In genomic region chr9:37079370-37080164, GRCh38 we compare ENCODE assay signal across 8 cellular contexts. TPM values are rescaled to one million over a fixed set of nuclear protein-coding genes. Genes with fewer than 3 reads are reported as not detected.
A peak's percentile ranks its signal among the peaks of the same experiment; 100 is the strongest.
DNase-seq lines count a peak whose midpoint lies in the region; TF ChIP-seq lines count a peak whose summit lies in the region.

No MANE protein-coding gene starts in this region.

- H3K27ac ChIP-seq in neutrophil: peak overlapping the region; percentile 89
- peak overlapping the region; percentile 84 for H3K27ac ChIP-seq in substantia nigra (ENCODE audit: low read depth, low read length, poor library complexity, severe bottlenecking)

- H3K4me1 ChIP-seq in neutrophil (ENCODE audit: control insufficient read depth in 1 of 2, insufficient read depth in 1 of 2, low read depth in 1 of 2, low read length in 1 of 2): peaks cover 11% of the 10 kb centered on the region in 2 experiments

- DNase-seq in GM04503 (ENCODE audit: low read depth) (peak; percentile 60), HFFc6 (peak; percentile 90), NB4 (ENCODE audit: low read depth) (peak; percentile 90), SK-N-DZ (ENCODE audit: low spot score) (peak; percentile 98), germinal center (ENCODE audit: low spot score) (peak; percentile 94), substantia nigra (lab: John Stamatoyannopoulos, UW) (peak; percentile 61 to 98 (median 89))
- peak; percentile 94 for DNase-seq in activated naive CD4-positive, alpha-beta T cell treated with anti-CD3 and anti-CD28 coated beads, Interleukin-2, amount 50 U/mL, for 16 hours

- H3K4me1 Mint-ChIP-seq in HFFc6 (ENCODE audit: low read depth): peaks cover 45% of the 10 kb centered on the region

- peaks cover 11% of the 10 kb centered on the region for H3K27me3 ChIP-seq in neutrophil

- H3K9me3 ChIP-seq in neutrophil: no peaks in the 10 kb centered on the region

- peak; percentile 49 for TF ChIP-seq POLR2A in NB4 (IDR thresholded peaks at IDR 0.05; ENCODE audit: extremely low read depth, insufficient read length)

- peak overlapping the region; percentile 83 for H3K27ac Mint-ChIP-seq in HFFc6

- H3K4me3 Mint-ChIP-seq in HFFc6: peak overlapping the region; percentile 92

- no peak for TF ChIP-seq CTCF in HFFc6 (IDR thresholded peaks at IDR 0.05)
- TF ChIP-seq CTCF in NB4 (IDR thresholded peaks at IDR 0.05; ENCODE audit: low read depth, low read length): no peak
- no peak for TF ChIP-seq CTCF in neutrophil (IDR thresholded peaks at IDR 0.05)

- no peaks in the 10 kb centered on the region for H3K36me3 ChIP-seq in neutrophil

- H3K9me3 Mint-ChIP-seq in HFFc6: peaks cover 8% of the 10 kb centered on the region; the same call in 1 of the 2 replicates

- H3K4me3 ChIP-seq in NB4 (ENCODE audit: low read depth, low read length) (peak overlapping the region; percentile 76), neutrophil (ENCODE audit: low read depth in 1 of 2, low read length in 1 of 2) (peak overlapping the region; percentile 87 to 95)

- peaks cover 18% of the 10 kb centered on the region for H3K27me3 Mint-ChIP-seq in HFFc6 (ENCODE audit: insufficient read depth)

- H3K36me3 Mint-ChIP-seq in HFFc6 (ENCODE audit: low read depth): peaks cover 3% of the 10 kb centered on the region; the same call in 1 of the 2 replicates

RNA-seq across cellular contexts. Expression of gene ZCCHC7, which starts 40.8 kb away (rescaled TPM):
- 10 to 100 TPM; 18.5 to 22.9 (median 18.8) TPM for total RNA-seq in HFFc6 (2021; fragmentation: NEBNext Ultra II Directional; extraction: Animal tissue kit (Norgen Biotek cat#: 25700))
- polyA plus RNA-seq in SK-N-DZ (2014; cell fraction: cytosol; rRNA removed): 12.8 and 13.3 TPM in 2 replicates
- 9.5 and 11.5 TPM in 2 replicates for polyA plus RNA-seq in SK-N-DZ (2014; cell fraction: nucleus; rRNA removed)

RNA-seq across cellular contexts. Expression of gene PAX5, which starts 45.5 kb away (rescaled TPM):
- total RNA-seq in HFFc6 (2021; fragmentation: NEBNext Ultra II Directional; extraction: Animal tissue kit (Norgen Biotek cat#: 25700)): not detected
- 5.1 TPM in 2 replicates for polyA plus RNA-seq in SK-N-DZ (2014; cell fraction: cytosol; rRNA removed)
- polyA plus RNA-seq in SK-N-DZ (2014; cell fraction: nucleus; rRNA removed): 3.2 and 4.9 TPM in 2 replicates

Comparison
In these comparisons a context has a peak if more than half of its experiments do, and no peak if none do; other contexts are left out.
1. Peak in every context shown above with its lines: DNase-seq, H3K4me3 ChIP-seq and H3K27ac ChIP-seq.